1 cellular context compared by ENCODE assay signal in genomic region chr2:119580550-119581072, GRCh38.
TF ChIP-seq lines count a peak whose summit lies in the region.

No MANE protein-coding gene starts in this region.

TF ChIP-seq in GM23338, 12 proteins besides CTCF, POLR2A, EP300 and RAD21 (continued from another document):
- no peak for TF ChIP-seq STAT1 (IDR thresholded peaks at IDR 0.05; ENCODE audit: unreplicated experiment)
- TF ChIP-seq POLR2AphosphoS5 (IDR thresholded peaks at IDR 0.05; ENCODE audit: low read depth), result no peak
- TF ChIP-seq CREB1 (CRISPR knock-in tag; IDR thresholded peaks at IDR 0.05; ENCODE audit: low read depth), result no peak
